In the genomic region with DNA sequence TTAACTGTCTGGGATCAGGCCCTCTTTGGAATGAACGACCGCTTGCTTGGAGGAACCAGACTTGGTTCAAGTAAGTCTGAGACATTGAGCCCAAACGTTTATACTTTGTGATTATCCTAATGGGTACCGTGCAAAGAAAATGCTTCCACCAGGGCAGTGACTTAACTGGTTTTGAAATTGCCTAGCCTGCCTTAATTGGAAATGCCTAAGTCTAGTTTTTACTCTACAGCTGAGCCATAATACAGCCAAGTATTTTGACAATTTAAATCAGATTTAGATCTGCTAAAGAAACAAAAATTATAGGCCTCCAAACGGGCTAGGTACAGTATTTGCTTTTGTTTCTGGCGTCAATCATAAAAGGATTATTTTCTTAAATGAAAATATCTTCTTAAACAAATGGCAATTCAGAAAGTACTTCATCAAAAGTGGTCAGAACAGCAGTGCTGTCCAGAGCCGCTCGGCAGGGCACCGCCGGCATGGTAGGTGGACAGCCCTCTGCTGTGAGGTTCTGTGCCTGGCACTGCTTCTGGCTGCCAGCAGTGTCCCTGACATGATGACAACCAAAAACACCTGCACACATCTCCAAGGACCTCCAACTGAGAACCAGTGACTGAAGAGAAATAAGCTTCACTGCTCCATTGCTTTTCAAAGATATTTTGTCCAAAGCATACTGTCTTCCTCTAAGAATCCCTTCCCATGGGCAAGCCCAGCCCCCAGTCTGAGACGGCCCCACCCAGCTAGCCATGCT, we compare ENCODE assay signal across 12 cellular contexts. TPM values are rescaled to one million over a fixed set of nuclear protein-coding genes. Genes with fewer than 3 reads are reported as not detected.
A peak's percentile ranks its signal among the peaks of the same experiment; 100 is the strongest.
DNase-seq lines count a peak whose midpoint lies in the region; ATAC-seq, FAIRE-seq and TF ChIP-seq lines count a peak whose summit lies in the region.
"Had no signal": no experiment of that assay in that cellular context is flagged by ENCODE, and none has a peak within 500 bp of the region (broad histone marks: within the 10 kb centered on the region; RNA-seq: fewer than 3 reads in every experiment).

No MANE protein-coding gene starts in this region.

- ATAC-seq in naive thymus-derived CD4-positive, alpha-beta T cell = peak; percentile 6
- ATAC-seq in GM18519 (IDR thresholded peaks at IDR 0.05; ENCODE audit: low FRiP score, unreplicated experiment) (no peak), GM19455 (IDR thresholded peaks at IDR 0.05; ENCODE audit: unreplicated experiment) (no peak)

- no peak overlapping the region for H3K27ac ChIP-seq in CD4-positive, alpha-beta memory T cell (ENCODE audit: low read depth, low read length)
- H3K27ac ChIP-seq in HEK293 (ENCODE audit: extremely low read depth, low read depth, low read length) (no peak overlapping the region), ascending aorta (peak overlapping the region; percentile 60 to 61)
- no peak overlapping the region for H3K27ac ChIP-seq in naive thymus-derived CD4-positive, alpha-beta T cell (ENCODE audit: low read depth, low read length)
- H3K27ac ChIP-seq: gastrocnemius medialis had no signal

- H3K36me3 ChIP-seq in CD4-positive, alpha-beta memory T cell (ENCODE audit: insufficient read depth, low read length) = peaks cover 47% of the 10 kb centered on the region
- peaks cover 9 to 49% of the 10 kb centered on the region in 2 experiments; a peak in 2 of 3 replicates for H3K36me3 ChIP-seq in HEK293 (ENCODE audit: control insufficient read depth in 2 of 2, insufficient read depth in 1 of 2, low read length in 2 of 2)
- peaks cover 16 to 34% of the 10 kb centered on the region in 2 donors for H3K36me3 ChIP-seq in ascending aorta
- peaks cover 6 to 92% (median 21%) of the 10 kb centered on the region in 3 experiments for H3K36me3 ChIP-seq in naive thymus-derived CD4-positive, alpha-beta T cell (ENCODE audit: control insufficient read depth in 2 of 3, insufficient read depth in 3 of 3, low read length in 3 of 3)

- POLR2A ChIA-PET in CD4-positive, alpha-beta memory T cell (lab: Charles Lee; ENCODE audit: partially characterized antibody) = interaction anchor here (1.0 to 1.7 kb wide), 5 partner anchors 9 to 236 kb away, joined by 3 to 7 read pairs (median 3); a partner anchor contains a TSS
- POLR2A ChIA-PET in HEK293 (lab: Yijun Ruan, JAX) = interaction anchor here (1.0 kb wide), 2 partner anchors 7 to 18 kb away, joined by 3 to 4 read pairs; no protein-coding TSS in a partner anchor
- POLR2A ChIA-PET in naive thymus-derived CD4-positive, alpha-beta T cell (lab: Charles Lee) = interaction anchor here (0.8 to 1.1 kb wide), 2 partner anchors 7 to 12 kb away, joined by 3 to 4 read pairs; no protein-coding TSS in a partner anchor

- CTCF ChIA-PET in CD4-positive, alpha-beta memory T cell (lab: Charles Lee; ENCODE audit: partially characterized antibody) = interaction anchor here (0.9 to 1.5 kb wide), 4 partner anchors 9 to 210 kb away, joined by 3 to 4 read pairs (median 3); no protein-coding TSS in a partner anchor
- CTCF ChIA-PET in HEK293 (lab: Yijun Ruan, JAX) = interaction anchor here (1.0 to 1.7 kb wide), 2 partner anchors 44 to 59 kb away, joined by 3 to 6 read pairs; no protein-coding TSS in a partner anchor
- CTCF ChIA-PET in naive thymus-derived CD4-positive, alpha-beta T cell (lab: Charles Lee) = interaction anchor here (1.2 kb wide), 1 partner anchor 209 kb away, joined by 3 read pairs; no protein-coding TSS in a partner anchor

- H3K4me1 Mint-ChIP-seq in CD4-positive, alpha-beta memory T cell = peaks cover 0 to 16% (median 1%) of the 10 kb centered on the region in 4 donors
- H3K4me1 Mint-ChIP-seq in naive thymus-derived CD4-positive, alpha-beta T cell = peaks cover 0 to 3% (median 0%) of the 10 kb centered on the region in 7 donors

- in situ Hi-C loops in KBM-7 (cut with MboI; ENCODE audit: low pct_unique_long_range_greater_than_20kb, low sequenced_read_pairs) = no loop called here

- H3K4me3 Mint-ChIP-seq in CD4-positive, alpha-beta memory T cell = peak overlapping the region in 1 of 8 donors; percentile 22
- no peak overlapping the region for H3K4me3 Mint-ChIP-seq in naive thymus-derived CD4-positive, alpha-beta T cell
- H3K4me3 Mint-ChIP-seq: HFFc6 had no signal

- H3K27ac Mint-ChIP-seq in CD4-positive, alpha-beta memory T cell = peak overlapping the region; percentile 19 to 90 (median 29)
- H3K27ac Mint-ChIP-seq in naive thymus-derived CD4-positive, alpha-beta T cell = peak overlapping the region in 8 of 9 donors; percentile 13 to 67 (median 52)
- H3K27ac Mint-ChIP-seq: HFFc6 had no signal

- TF ChIP-seq CTCF in HEK293 (tag by site-specific recombination; IDR thresholded peaks at IDR 0.05) (no peak), ascending aorta (IDR thresholded peaks at IDR 0.05) (no peak)

- no peak for FAIRE-seq in frontal cortex (lab: Jason Lieb, UNC)

- intact Hi-C loops in CD4-positive, alpha-beta memory T cell (cut with micrococcal nuclease) = no loop called here
- intact Hi-C loops in ascending aorta (cut with DNase I) = loop anchor here (5.0 kb wide), 1 partner anchor 56 kb away; no protein-coding TSS in a partner anchor
- intact Hi-C loops in naive thymus-derived CD4-positive, alpha-beta T cell (cut with micrococcal nuclease) = no loop called here

- H3K9me3 Mint-ChIP-seq in CD4-positive, alpha-beta memory T cell = peaks cover 0 to 5% (median 0%) of the 10 kb centered on the region in 8 donors
- no peaks in the 10 kb centered on the region for H3K9me3 Mint-ChIP-seq in naive thymus-derived CD4-positive, alpha-beta T cell
- H3K9me3 Mint-ChIP-seq: HFFc6 had no signal

- H3K9me3 ChIP-seq in CD4-positive, alpha-beta memory T cell (ENCODE audit: control insufficient read depth in 1 of 2, low read length in 2 of 2) = no peaks in the 10 kb centered on the region
- H3K9me3 ChIP-seq in HEK293 (ENCODE audit: control insufficient read depth, insufficient read depth, low read depth, low read length) (no peaks in the 10 kb centered on the region), ascending aorta (no peaks in the 10 kb centered on the region)
- H3K9me3 ChIP-seq in naive thymus-derived CD4-positive, alpha-beta T cell (ENCODE audit: control insufficient read depth in 2 of 3, low read length in 3 of 3) = no peaks in the 10 kb centered on the region
- H3K9me3 ChIP-seq: gastrocnemius medialis had no signal

- DNase-seq in CD4-positive, alpha-beta memory T cell = no peak
- DNase-seq in ascending aorta (ENCODE audit: low spot score in 2 of 2) (no peak), frontal cortex (ENCODE audit: low spot score in 2 of 2) (no peak), KBM-7 (no peak)
- no peak for DNase-seq in naive thymus-derived CD4-positive, alpha-beta T cell
- DNase-seq: gastrocnemius medialis; HFFc6; NCI-H187; stimulated activated CD4-positive, alpha-beta T cell treated with anti-CD3 and anti-CD28 coated beads, Interleukin-2, amount 100 ng/mL, for 24 hours had no signal

- no peaks in the 10 kb centered on the region for H3K4me1 ChIP-seq in CD4-positive, alpha-beta memory T cell (ENCODE audit: insufficient read depth, low read length)
- H3K4me1 ChIP-seq in HEK293 (ENCODE audit: control insufficient read depth, insufficient read depth, low read length) = no peaks in the 10 kb centered on the region; the same call in 1 of the 2 replicates
- peaks cover 0 to 5% of the 10 kb centered on the region in 2 donors for H3K4me1 ChIP-seq in ascending aorta
- no peaks in the 10 kb centered on the region for H3K4me1 ChIP-seq in naive thymus-derived CD4-positive, alpha-beta T cell (ENCODE audit: control insufficient read depth in 2 of 2, insufficient read depth in 2 of 2, low read length in 2 of 2)
- H3K4me1 ChIP-seq: gastrocnemius medialis had no signal

- H3K4me3 ChIP-seq in CD4-positive, alpha-beta memory T cell (ENCODE audit: low read length in 2 of 2) = no peak overlapping the region
- H3K4me3 ChIP-seq in HEK293 (ENCODE audit: low read depth, low read length) (no peak overlapping the region), ascending aorta (no peak overlapping the region)
- no peak overlapping the region for H3K4me3 ChIP-seq in naive thymus-derived CD4-positive, alpha-beta T cell (ENCODE audit: low read length)
- H3K4me3 ChIP-seq: gastrocnemius medialis had no signal

- H3K27me3 Mint-ChIP-seq in CD4-positive, alpha-beta memory T cell = no peaks in the 10 kb centered on the region
- H3K27me3 Mint-ChIP-seq in naive thymus-derived CD4-positive, alpha-beta T cell = no peaks in the 10 kb centered on the region

- H3K27me3 ChIP-seq in CD4-positive, alpha-beta memory T cell (ENCODE audit: insufficient read depth, low read length) = no peaks in the 10 kb centered on the region
- H3K27me3 ChIP-seq in ascending aorta = no peaks in the 10 kb centered on the region
- H3K27me3 ChIP-seq in naive thymus-derived CD4-positive, alpha-beta T cell (ENCODE audit: control insufficient read depth in 2 of 2, insufficient read depth in 2 of 2, low read length in 2 of 2) = no peaks in the 10 kb centered on the region
- H3K27me3 ChIP-seq: gastrocnemius medialis had no signal

- peaks cover 47 to 80% of the 10 kb centered on the region in 2 donors for H3K36me3 Mint-ChIP-seq in CD4-positive, alpha-beta memory T cell
- peaks cover 12 to 66% (median 29%) of the 10 kb centered on the region in 5 donors for H3K36me3 Mint-ChIP-seq in naive thymus-derived CD4-positive, alpha-beta T cell

TF ChIP-seq in HEK293, 187 proteins besides CTCF, POLR2A, EP300 and RAD21:
- TF ChIP-seq ZIC2 (tag by site-specific recombination; IDR thresholded peaks at IDR 0.05) (peak; percentile 41; the same call in 1 of the 2 replicates), ZNF747 (tag by site-specific recombination; IDR thresholded peaks at IDR 0.05) (no peak)
TF ChIP-seq in HEK293: peak in this region for 1.

RNA-seq across cellular contexts. Expression of a gene that starts 55.6 kb away (rescaled TPM):
- 100 to 1,000 TPM; 264 to 277 TPM for total RNA-seq in CD4-positive, alpha-beta memory T cell
- 100 to 1,000 TPM; 260 to 268 TPM for polyA plus RNA-seq in CD4-positive, alpha-beta memory T cell
- total RNA-seq in ascending aorta (49.7 TPM), frontal cortex (114 TPM)
- 100 to 1,000 TPM; 132 to 201 (median 163) TPM for total RNA-seq in naive thymus-derived CD4-positive, alpha-beta T cell
- 100 to 1,000 TPM; 115 to 140 TPM for polyA plus RNA-seq in naive thymus-derived CD4-positive, alpha-beta T cell

Comparison
In these comparisons a context has a peak if more than half of its experiments do, and no peak if none do; other contexts are left out.
1. H3K27ac ChIP-seq: peak in ascending aorta (2 of 2); none in CD4-positive, alpha-beta memory T cell (single experiment), HEK293 (single experiment) and naive thymus-derived CD4-positive, alpha-beta T cell (single experiment).